In genomic region chr16:79943738-79944137, GRCh38 we compare ENCODE assay signal across 27 cellular contexts.
DNase-seq lines count a peak whose midpoint lies in the region; ATAC-seq and TF ChIP-seq lines count a peak whose summit lies in the region.
"Had no signal": no experiment of that assay in that cellular context is flagged by ENCODE, and none has a peak within 500 bp of the region (broad histone marks: within the 10 kb centered on the region; RNA-seq: fewer than 3 reads in every experiment).

No MANE protein-coding gene starts in this region.

- intact Hi-C loops in Right ventricle myocardium superior (cut with DNase I), result no loop called here
- intact Hi-C loops in right cardiac atrium (cut with DNase I), result no loop called here

- H3K56ac ChIP-seq in mesendoderm (ENCODE audit: low read length), result no peak overlapping the region

- H4K5ac ChIP-seq in mesendoderm (ENCODE audit: low read length), result no peak overlapping the region

- ATAC-seq in Right ventricle myocardium superior (ENCODE audit: poor library complexity) (peak; percentile 45), right cardiac atrium (no peak)
- ATAC-seq: activated naive CD8-positive, alpha-beta T cell treated with anti-CD3 and anti-CD28 coated beads, Interleukin-2, amount 50 U/mL, for 24 hours; activated T-cell treated with anti-CD3 and anti-CD28 coated beads, Interleukin-2, amount 50 U/mL, for 72 hours; body of pancreas; HepG2; naive thymus-derived CD8-positive, alpha-beta T cell; stimulated activated memory B cell treated with anti-CD40 and anti-IgM and Interleukin-4, amounts not matched to agents 10 μg/mL and 1 μg/mL and 100 μg/mL, for 72 hours; upper lobe of right lung had no signal

- no peak overlapping the region for H3K18ac ChIP-seq in mesendoderm (ENCODE audit: low read length)

- no peaks in the 10 kb centered on the region for H3K36me3 ChIP-seq in brain microvascular endothelial cell (replicated peaks)
- no peaks in the 10 kb centered on the region for H3K36me3 ChIP-seq in mesendoderm (ENCODE audit: control insufficient read depth, insufficient read depth, low read length)
- H3K36me3 ChIP-seq: BLaER1, colonic mucosa, suprapubic skin, upper lobe of right lung had no signal

- in situ Hi-C loops in brain microvascular endothelial cell (cut with HindIII; ENCODE audit: low pct_ligation_motif_present, low sequenced_read_pairs), result no loop called here

- H3K4me3 ChIP-seq in right cardiac atrium (ENCODE audit: low read length) (no peak overlapping the region), brain microvascular endothelial cell (ENCODE audit: low read depth, low read length) (no peak overlapping the region), mesendoderm (ENCODE audit: low read length) (no peak overlapping the region)
- H3K4me3 ChIP-seq: BLaER1, body of pancreas, colonic mucosa, PC-9, suprapubic skin, upper lobe of right lung had no signal

- no peak overlapping the region for H4K8ac ChIP-seq in mesendoderm (ENCODE audit: low read depth, low read length)

- no peaks in the 10 kb centered on the region for H3K9me3 ChIP-seq in right cardiac atrium (ENCODE audit: control insufficient read depth, low read length)
- H3K9me3 ChIP-seq: BLaER1, body of pancreas, colonic mucosa, suprapubic skin, upper lobe of right lung had no signal

- peaks cover 4% of the 10 kb centered on the region for H3K4me1 ChIP-seq in right cardiac atrium (ENCODE audit: control insufficient read depth, insufficient read depth, low read length)
- H3K4me1 ChIP-seq in mesendoderm (ENCODE audit: control insufficient read depth, low read depth, low read length), result no peaks in the 10 kb centered on the region
- H3K4me1 ChIP-seq: BLaER1, body of pancreas, colonic mucosa, suprapubic skin, upper lobe of right lung had no signal

- H3K27ac ChIP-seq in right cardiac atrium (ENCODE audit: low read length), result no peak overlapping the region
- H3K27ac ChIP-seq in brain microvascular endothelial cell, result peak overlapping the region; percentile 25
- H3K27ac ChIP-seq in mesendoderm (ENCODE audit: low read depth, low read length), result no peak overlapping the region
- H3K27ac ChIP-seq: BLaER1, body of pancreas, colonic mucosa, PC-9, suprapubic skin, upper lobe of right lung had no signal

- no peak for TF ChIP-seq CTCF in brain microvascular endothelial cell (IDR thresholded peaks at IDR 0.05; ENCODE audit: low read depth, low read length, missing control alignments)

- no peak overlapping the region for H2BK15ac ChIP-seq in mesendoderm (replicated peaks; ENCODE audit: low read depth)

- H3K23ac ChIP-seq in mesendoderm (ENCODE audit: low read length), result no peak overlapping the region

- H3K4ac ChIP-seq in mesendoderm (ENCODE audit: low read depth, low read length), result no peak overlapping the region

- H2BK120ac ChIP-seq in mesendoderm (ENCODE audit: low read depth, low read length), result peak overlapping the region; percentile 6

- no peak overlapping the region for H3K4me2 ChIP-seq in mesendoderm (ENCODE audit: low read length)
- H3K4me2 ChIP-seq: BLaER1, PC-9 had no signal

- H3K79me2 ChIP-seq in mesendoderm (ENCODE audit: control insufficient read depth, insufficient read depth, low read length), result no peaks in the 10 kb centered on the region

- H3K79me1 ChIP-seq in mesendoderm (ENCODE audit: low read length), result no peaks in the 10 kb centered on the region

- no peak overlapping the region for H2BK5ac ChIP-seq in mesendoderm (ENCODE audit: low read length)

- 54% methylated on average over 3 of the region's 3 CpGs for WGBS in right cardiac atrium
- no CpG with 5 or more reads among the region's 3 CpGs for WGBS in mesendoderm (ENCODE audit: extremely low coverage, insufficient coverage, low lambda C conversion rate)

- no peak overlapping the region for H2AK5ac ChIP-seq in mesendoderm (ENCODE audit: low read length)

- H3K9ac ChIP-seq in mesendoderm (ENCODE audit: low read length), result no peak overlapping the region
- H3K9ac ChIP-seq: BLaER1 had no signal

- DNase-seq in Right ventricle myocardium superior (no peak), right cardiac atrium (no peak), LHCN-M2 (ENCODE audit: low read depth) (peak; percentile 1), brain microvascular endothelial cell (peak; percentile 52), mesendoderm (no peak), D341Med (ENCODE audit: low spot score) (no peak), amniotic stem cell (lab: John Stamatoyannopoulos, UW) (no peak)
- no peak for DNase-seq in stimulated activated CD4-positive, alpha-beta T cell treated with anti-CD3 and anti-CD28 coated beads, Interleukin-4, amount 100 ng/mL, for 24 hours
- DNase-seq: activated CD4-positive, alpha-beta T cell treated with anti-CD3 and anti-CD28 coated beads, Interleukin-2, amount 50 U/mL, for 48 hours; activated CD4-positive, CD25-positive, alpha-beta regulatory T cell treated with anti-CD3 and anti-CD28 coated beads, Interleukin-2, amount 50 U/mL, for 72 hours; activated naive CD8-positive, alpha-beta T cell treated with anti-CD3 and anti-CD28 coated beads, Interleukin-2, amount 50 U/mL, for 24 hours; activated T-cell treated with anti-CD3 and anti-CD28 coated beads, Interleukin-2, amount 50 U/mL, for 72 hours; body of pancreas; colonic mucosa; effector CD4-positive, alpha-beta T cell; naive thymus-derived CD8-positive, alpha-beta T cell; NCI-H1048; NCI-H1694; NCI-H526 treated with DMSO at 0.1 percent for 48 hours; occipital lobe; PC-9; SHP77 treated with DMSO at 0.1 percent for 48 hours; upper lobe of right lung had no signal

- H3K27me3 ChIP-seq in right cardiac atrium (ENCODE audit: control insufficient read depth, insufficient read depth), result peaks cover 3% of the 10 kb centered on the region
- no peaks in the 10 kb centered on the region for H3K27me3 ChIP-seq in brain microvascular endothelial cell (replicated peaks)
- no peaks in the 10 kb centered on the region for H3K27me3 ChIP-seq in mesendoderm (ENCODE audit: insufficient read depth, low read length, poor library complexity)
- H3K27me3 ChIP-seq: BLaER1, body of pancreas, colonic mucosa, suprapubic skin, upper lobe of right lung had no signal

Comparison
In these comparisons a context has a peak if more than half of its experiments do, and no peak if none do; other contexts are left out.
1. DNase-seq: peak in LHCN-M2 (single experiment) and brain microvascular endothelial cell (single experiment); none in Right ventricle myocardium superior (single experiment), right cardiac atrium (0 of 3), mesendoderm (single experiment), stimulated activated CD4-positive, alpha-beta T cell treated with anti-CD3 and anti-CD28 coated beads, Interleukin-4, amount 100 ng/mL, for 24 hours (single experiment), D341Med (single experiment) and amniotic stem cell (single experiment).